8 cellular contexts compared by ENCODE assay signal in genomic region chr11:65572356-65573043, GRCh38. TPM values are rescaled to one million over a fixed set of nuclear protein-coding genes. Genes with fewer than 3 reads are reported as not detected.
DNase-seq lines count a peak whose midpoint lies in the region; ATAC-seq and TF ChIP-seq lines count a peak whose summit lies in the region.

Gene FAM89B (plus strand): TSS chr11:65572538. CDS start chr11:65572670, 132 bp downstream.

- H3K4me3 Mint-ChIP-seq in activated CD4-positive, alpha-beta T cell treated with anti-CD3 and anti-CD28 coated beads, Interleukin-2, amount 10 ng/mL, durations not matched to agents 24 days and 14 days, result peak within 1 kb of the TSS; percentile 97

- no peaks in the 10 kb centered on the region for H3K9me3 Mint-ChIP-seq in activated CD4-positive, alpha-beta T cell treated with anti-CD3 and anti-CD28 coated beads, Interleukin-2, amount 10 ng/mL, durations not matched to agents 24 days and 14 days

- peak within 1 kb of the TSS; percentile 93 for H3K4me3 ChIP-seq in choroid plexus epithelial cell (ENCODE audit: low read depth, low read length)

- intact Hi-C loops in activated CD4-positive, alpha-beta T cell treated with anti-CD3 and anti-CD28 coated beads, Interleukin-2, amount 10 ng/mL, durations not matched to agents 24 days and 14 days (cut with micrococcal nuclease), result loop anchor here (5.0 kb wide), 1 partner anchor 80 kb away; no protein-coding TSS in a partner anchor

- H3K4me1 Mint-ChIP-seq in activated CD4-positive, alpha-beta T cell treated with anti-CD3 and anti-CD28 coated beads, Interleukin-2, amount 10 ng/mL, durations not matched to agents 24 days and 14 days, result peaks cover 50% of the 10 kb centered on the region

- no peak for ATAC-seq in HG03039 (IDR thresholded peaks at IDR 0.05; ENCODE audit: unreplicated experiment)

- H3K27ac Mint-ChIP-seq in activated CD4-positive, alpha-beta T cell treated with anti-CD3 and anti-CD28 coated beads, Interleukin-2, amount 10 ng/mL, durations not matched to agents 24 days and 14 days, result peak within 1 kb of the TSS; percentile 86

- H3K27me3 Mint-ChIP-seq in activated CD4-positive, alpha-beta T cell treated with anti-CD3 and anti-CD28 coated beads, Interleukin-2, amount 10 ng/mL, durations not matched to agents 24 days and 14 days, result no peaks in the 10 kb centered on the region

- H3K36me3 Mint-ChIP-seq in activated CD4-positive, alpha-beta T cell treated with anti-CD3 and anti-CD28 coated beads, Interleukin-2, amount 10 ng/mL, durations not matched to agents 24 days and 14 days (ENCODE audit: low read depth), result peaks cover 47% of the 10 kb centered on the region

- DNase-seq in DMS 273 (lab: John Stamatoyannopoulos, UW; ENCODE audit: unreplicated experiment) (peak; percentile 90), DMS 273 treated with DMSO at 0.1 percent for 48 hours (lab: John Stamatoyannopoulos, UW) (no peak), NCI-H446 (lab: John Stamatoyannopoulos, UW) (peak; percentile 81 to 84), choroid plexus epithelial cell (ENCODE audit: low read depth) (peak; percentile 86), kidney tubule cell (ENCODE audit: low spot score) (peak; percentile 84)
- DNase-seq in activated CD4-positive, alpha-beta T cell treated with anti-CD3 and anti-CD28 coated beads, Interleukin-2, amount 10 ng/mL, durations not matched to agents 24 days and 14 days, result peak; percentile 98
- peak; percentile 78 to 88 for DNase-seq in stimulated activated CD4-positive, alpha-beta T cell treated with anti-CD3 and anti-CD28 coated beads, Interleukin-15, amount 100 ng/mL, for 48 hours (ENCODE audit: low read depth in 2 of 2)

- TF ChIP-seq CTCF in choroid plexus epithelial cell (conservative IDR thresholded peaks at IDR 0.05; ENCODE audit: low read depth, low read length), result no peak

RNA-seq across cellular contexts. Expression of gene FAM89B, which starts in this region (rescaled TPM):
- total RNA-seq in activated CD4-positive, alpha-beta T cell treated with anti-CD3 and anti-CD28 coated beads, Interleukin-2, amount 10 ng/mL, durations not matched to agents 24 days and 14 days, result 39.1 and 42.4 TPM in 2 replicates
